ENCODE assay signal across 6 cellular contexts in the genomic region with DNA sequence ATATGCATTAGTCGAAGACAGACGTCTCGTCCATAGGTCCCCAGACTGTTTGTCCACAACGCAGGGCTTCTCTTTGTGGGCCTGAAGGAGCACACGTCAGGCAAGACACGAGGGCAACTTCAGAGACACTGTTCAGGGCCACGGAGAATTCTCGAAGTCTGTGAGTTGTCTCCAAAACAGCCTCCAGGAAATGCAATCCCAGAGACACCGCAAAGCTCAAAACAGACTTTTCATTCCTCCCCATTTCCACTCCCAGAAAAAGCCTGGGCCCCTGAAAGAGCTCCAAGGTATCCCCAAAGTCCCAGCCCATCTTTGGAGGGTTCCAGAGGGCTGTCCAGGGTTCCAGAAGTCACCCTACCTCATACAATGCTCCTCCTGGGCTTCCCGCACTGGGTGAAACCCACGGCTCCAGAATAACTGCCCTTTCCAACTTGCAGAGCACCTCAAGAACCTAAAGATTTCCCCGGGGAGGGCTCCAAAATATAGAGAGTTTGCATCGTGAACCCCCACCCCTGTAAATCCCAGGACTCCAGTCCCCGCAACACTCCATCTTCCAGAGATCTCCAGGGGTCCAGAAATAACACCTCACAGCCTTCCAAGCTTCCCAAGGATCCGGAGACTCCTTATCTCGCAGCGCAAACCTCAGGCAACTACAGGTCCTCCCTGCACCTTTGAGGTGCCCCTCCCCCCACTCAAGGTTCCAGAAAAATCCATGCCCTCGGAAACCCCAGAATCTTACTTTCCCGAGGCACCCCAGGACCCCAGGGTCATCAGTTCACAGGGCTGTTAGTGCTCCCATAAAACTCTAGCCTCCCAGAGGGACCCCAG. TPM values are rescaled to one million over a fixed set of nuclear protein-coding genes. Genes with fewer than 3 reads are reported as not detected.
DNase-seq lines count a peak whose midpoint lies in the region; ATAC-seq and TF ChIP-seq lines count a peak whose summit lies in the region.

No MANE protein-coding gene starts in this region.

- ATAC-seq in HG02970 (IDR thresholded peaks at IDR 0.05; ENCODE audit: low FRiP score, unreplicated experiment), result no peak

- H3K4me1 Mint-ChIP-seq in progenitor cell of endocrine pancreas (ENCODE audit: low read depth), result peaks cover 44% of the 10 kb centered on the region

- peaks cover 27% of the 10 kb centered on the region for H3K36me3 Mint-ChIP-seq in progenitor cell of endocrine pancreas (ENCODE audit: insufficient read depth)

- H3K27ac Mint-ChIP-seq in progenitor cell of endocrine pancreas, result peak overlapping the region; percentile 98

- no peaks in the 10 kb centered on the region for H3K27me3 Mint-ChIP-seq in progenitor cell of endocrine pancreas

- DNase-seq in activated CD8-positive, alpha-beta memory T cell treated with anti-CD3 and anti-CD28 coated beads, Interleukin-2, amount 50 U/mL, for 48 hours, result peak; percentile 68
- DNase-seq in activated CD8-positive, alpha-beta memory T cell treated with anti-CD3 and anti-CD28 coated beads, Interleukin-2, amount 50 U/mL, for 4 hours, result no peak
- DNase-seq in coronary artery (ENCODE audit: low spot score), result no peak
- no peak for DNase-seq in progenitor cell of endocrine pancreas (ENCODE audit: low spot score, unreplicated experiment)
- no peak for DNase-seq in NCI-H187 treated with DMSO at 0.1 percent for 48 hours (lab: John Stamatoyannopoulos, UW)

- H3K4me3 ChIP-seq in coronary artery, result peak overlapping the region; percentile 87

- peak overlapping the region; percentile 93 to 94 for H3K27ac ChIP-seq in coronary artery

- H3K4me3 Mint-ChIP-seq in progenitor cell of endocrine pancreas (ENCODE audit: low read depth), result peak overlapping the region; percentile 100

- no peaks in the 10 kb centered on the region for H3K9me3 Mint-ChIP-seq in progenitor cell of endocrine pancreas (ENCODE audit: low read depth)

- TF ChIP-seq CTCF in coronary artery (IDR thresholded peaks at IDR 0.05), result no peak
- no peak for TF ChIP-seq CTCF in progenitor cell of endocrine pancreas (IDR thresholded peaks at IDR 0.05; ENCODE audit: unreplicated experiment)

RNA-seq across cellular contexts. Expression of gene FTL, which starts 0.7 kb away (rescaled TPM):
- 2,544 and 2,716 TPM in 2 replicates for total RNA-seq in progenitor cell of endocrine pancreas

RNA-seq across cellular contexts. Expression of gene BAX, which starts 9.7 kb away (rescaled TPM):
- total RNA-seq in progenitor cell of endocrine pancreas, result 141 and 153 TPM in 2 replicates

RNA-seq across cellular contexts. Expression of gene GYS1, which starts 28.7 kb away (rescaled TPM):
- 57.4 and 65.8 TPM in 2 replicates for total RNA-seq in progenitor cell of endocrine pancreas

RNA-seq across cellular contexts. Expression of gene RUVBL2, which starts 29.3 kb away (rescaled TPM):
- total RNA-seq in progenitor cell of endocrine pancreas, result 81.5 and 83.0 TPM in 2 replicates

RNA-seq across cellular contexts. Expression of gene DHDH, which starts 30.9 kb away (rescaled TPM):
- 1.1 and 1.8 TPM in 2 replicates for total RNA-seq in progenitor cell of endocrine pancreas
